ENCODE assay signal across 1 cellular context in genomic region chr3:184133840-184134745, GRCh38.
TF ChIP-seq lines count a peak whose summit lies in the region.

No MANE protein-coding gene starts in this region.

TF ChIP-seq in GM12878, 131 proteins besides CTCF, POLR2A, EP300 and RAD21 (continued from another document and continues in another):
- TF ChIP-seq PRDM15 (CRISPR knock-in tag; IDR thresholded peaks at IDR 0.05) (no peak), NFYA (IDR thresholded peaks at IDR 0.05; ENCODE audit: borderline replicate concordance, low read depth, low read length) (no peak), CEBPZ (IDR thresholded peaks at IDR 0.05; ENCODE audit: low read depth, low read length) (no peak), IKZF2 (IDR thresholded peaks at IDR 0.05) (peak; percentile 39 to 48), SPI1 (IDR thresholded peaks at IDR 0.05; ENCODE audit: borderline replicate concordance, insufficient read depth, low read depth, low read length) (peak; percentile 4; the same call in 1 of the 2 replicates), ETV6 (conservative IDR thresholded peaks at IDR 0.05 in 1 of 2, IDR thresholded peaks at IDR 0.05 in 1 of 2; ENCODE audit: borderline replicate concordance in 1 of 2, low read depth in 1 of 2) (no peak), MTA2 (IDR thresholded peaks at IDR 0.05; ENCODE audit: low read depth) (no peak), SMAD5 (IDR thresholded peaks at IDR 0.05; ENCODE audit: low read depth) (no peak), HCFC1 (IDR thresholded peaks at IDR 0.05; ENCODE audit: low read length) (peak; percentile 80), CBX3 (IDR thresholded peaks at IDR 0.05; ENCODE audit: borderline replicate concordance, low read depth) (no peak), RELB (IDR thresholded peaks at IDR 0.05; ENCODE audit: low read depth) (peak; percentile 27; the same call in 1 of the 2 replicates), ZBTB11 (CRISPR knock-in tag; IDR thresholded peaks at IDR 0.05) (peak; percentile 60; the same call in 1 of the 2 replicates), EED (IDR thresholded peaks at IDR 0.05; ENCODE audit: low read depth) (peak; percentile 26; the same call in 1 of the 2 replicates), ZNF24 (IDR thresholded peaks at IDR 0.05) (no peak), CUX1 (IDR thresholded peaks at IDR 0.05; ENCODE audit: insufficient replicate concordance, low read depth, low read length) (no peak), NFXL1 (IDR thresholded peaks at IDR 0.05; ENCODE audit: borderline replicate concordance) (no peak), KDM1A (IDR thresholded peaks at IDR 0.05; ENCODE audit: borderline replicate concordance) (no peak), IKZF1 (conservative IDR thresholded peaks at IDR 0.05) (peak; percentile 79), IRF3 (IDR thresholded peaks at IDR 0.05) (no peak), POLR2AphosphoS5 (IDR thresholded peaks at IDR 0.05; ENCODE audit: low read length) (no peak), SREBF2 (IDR thresholded peaks at IDR 0.05; ENCODE audit: low read length) (no peak), GATAD2B (conservative IDR thresholded peaks at IDR 0.05; ENCODE audit: low read depth) (no peak), GABPA (IDR thresholded peaks at IDR 0.05; ENCODE audit: low read depth) (peak; percentile 75), STAT3 (IDR thresholded peaks at IDR 0.05; ENCODE audit: low read depth, low read length) (no peak), ZZZ3 (IDR thresholded peaks at IDR 0.05; ENCODE audit: control insufficient read depth, insufficient read length, low read depth) (no peak), BCL11A (IDR thresholded peaks at IDR 0.05; ENCODE audit: low read depth, low read length) (no peak), YY1 (IDR thresholded peaks at IDR 0.05; ENCODE audit: low read depth, low read length) (no peak; the same call in 1 of the 2 replicates), ZBTB40 (IDR thresholded peaks at IDR 0.05; ENCODE audit: borderline replicate concordance) (peak; percentile 70; the same call in 1 of the 2 replicates)
